Comparison of ENCODE assay signal across 7 cellular contexts in the genomic region with DNA sequence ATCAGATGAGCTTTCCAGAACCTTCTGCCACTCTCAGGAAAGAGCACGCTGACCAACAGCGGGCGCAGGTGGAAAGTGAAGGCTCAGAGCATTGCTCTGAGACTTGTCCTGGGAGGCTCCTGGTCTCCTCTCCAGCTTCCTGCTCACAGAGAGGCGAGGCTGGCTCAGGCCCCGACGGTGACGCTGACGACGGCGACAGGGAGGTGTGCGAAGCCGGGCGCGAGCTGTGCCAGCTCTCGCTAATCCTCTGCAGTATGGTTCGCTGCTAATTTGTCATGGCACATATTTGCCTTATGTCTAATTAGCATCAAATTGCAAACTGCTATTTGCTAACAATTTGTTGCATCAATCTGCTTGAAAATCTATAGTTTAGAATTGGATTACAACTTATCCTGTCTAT.
"Had no signal": no experiment of that assay in that cellular context is flagged by ENCODE, and none has a peak within 500 bp of the region (broad histone marks: within the 10 kb centered on the region; RNA-seq: fewer than 3 reads in every experiment).

No MANE protein-coding gene starts in this region.

- H3K4me3 ChIP-seq: K562 had no signal

- ATAC-seq: HepG2, K562 had no signal

- DNase-seq: IMR-90, KBM-7, KG1 had no signal

- H3K27ac ChIP-seq: HL-60 had no signal

- FAIRE-seq: HepG2, HTR-8/SVneo, K562 had no signal
